Comparison of ENCODE assay signal across 18 cellular contexts in genomic region chr20:34916774-34917354, GRCh38. TPM values are rescaled to one million over a fixed set of nuclear protein-coding genes. Genes with fewer than 3 reads are reported as not detected.
"Had no signal": no experiment of that assay in that cellular context is flagged by ENCODE, and none has a peak within 500 bp of the region (broad histone marks: within the 10 kb centered on the region; RNA-seq: fewer than 3 reads in every experiment).

No MANE protein-coding gene starts in this region.

- FAIRE-seq: frontal cortex had no signal

- ATAC-seq: activated CD4-positive, CD25-positive, alpha-beta regulatory T cell treated with anti-CD3 and anti-CD28 coated beads, Interleukin-2, amount 50 U/mL, for 24 hours; stimulated activated memory B cell treated with anti-CD40 and anti-IgM and Interleukin-4, amounts not matched to agents 10 μg/mL and 1 μg/mL and 100 μg/mL, for 72 hours; T-helper 17 cell had no signal

- H3K9me3 ChIP-seq: heart left ventricle, SK-N-SH, tibial nerve had no signal

- H3K36me3 ChIP-seq: neural progenitor cell had no signal

- H3K9me3 Mint-ChIP-seq: neural progenitor cell; stimulated activated memory B cell treated with anti-CD40 and anti-IgM and Interleukin-4, amounts not matched to agents 10 μg/mL and 1 μg/mL and 100 μg/mL, for 72 hours had no signal

- H3K4me1 Mint-ChIP-seq: neural progenitor cell; stimulated activated memory B cell treated with anti-CD40 and anti-IgM and Interleukin-4, amounts not matched to agents 10 μg/mL and 1 μg/mL and 100 μg/mL, for 72 hours had no signal

- H3K4me1 ChIP-seq: neural progenitor cell, parathyroid adenoma had no signal

- H3K27ac ChIP-seq: cardiac muscle cell, coronary artery, neural progenitor cell, parathyroid adenoma, tibial nerve had no signal

- H3K4me3 ChIP-seq: cardiac muscle cell, coronary artery, heart left ventricle, neural progenitor cell, smooth muscle cell, tibial nerve had no signal

- H3K27me3 Mint-ChIP-seq: activated CD4-positive, alpha-beta memory T cell treated with anti-CD3 and anti-CD28 coated beads, Interleukin-2, amount 10 ng/mL, durations not matched to agents 7 days and 5 days; stimulated activated memory B cell treated with anti-CD40 and anti-IgM and Interleukin-4, amounts not matched to agents 10 μg/mL and 1 μg/mL and 100 μg/mL, for 72 hours; T-helper 17 cell had no signal

- DNase-seq: activated CD4-positive, alpha-beta memory T cell treated with anti-CD3 and anti-CD28 coated beads, Interleukin-2, amount 10 ng/mL, durations not matched to agents 7 days and 5 days; activated CD8-positive, alpha-beta memory T cell treated with anti-CD3 and anti-CD28 coated beads, Interleukin-2, amount 50 U/mL, for 4 hours; activated naive CD4-positive, alpha-beta T cell treated with Interleukin-2 at 50 U/mL for 16 hours; effector memory CD4-positive, alpha-beta T cell; heart left ventricle; islet precursor cell; retina; SK-N-SH; T-helper 17 cell had no signal

- H3K27ac Mint-ChIP-seq: neural progenitor cell; stimulated activated memory B cell treated with anti-CD40 and anti-IgM and Interleukin-4, amounts not matched to agents 10 μg/mL and 1 μg/mL and 100 μg/mL, for 72 hours had no signal

- H3K27me3 ChIP-seq: cardiac muscle cell, heart left ventricle, neural progenitor cell, tibial nerve had no signal

- H3K4me3 Mint-ChIP-seq: activated CD4-positive, alpha-beta memory T cell treated with anti-CD3 and anti-CD28 coated beads, Interleukin-2, amount 10 ng/mL, durations not matched to agents 7 days and 5 days; neural progenitor cell; stimulated activated memory B cell treated with anti-CD40 and anti-IgM and Interleukin-4, amounts not matched to agents 10 μg/mL and 1 μg/mL and 100 μg/mL, for 72 hours had no signal

RNA-seq across cellular contexts. Expression of gene MYH7B, which starts 38.8 kb away (rescaled TPM):
- total RNA-seq: frontal cortex, smooth muscle cell had no signal
